ENCODE assay signal across 23 cellular contexts in genomic region chr14:85514487-85514886, GRCh38.
"Had no signal": no experiment of that assay in that cellular context is flagged by ENCODE, and none has a peak within 500 bp of the region (broad histone marks: within the 10 kb centered on the region; RNA-seq: fewer than 3 reads in every experiment).

No MANE protein-coding gene starts in this region.

- H3K27ac ChIP-seq: HL-60, SJSA1, SK-N-MC had no signal

- H3K27me3 ChIP-seq: SJSA1 had no signal

- H3K9me3 ChIP-seq: SJSA1 had no signal

- DNase-seq: Karpas-422, KG1, MM.1S, NCI-H1092 treated with DMSO at 0.1 percent for 48 hours, NCI-H1436, NCI-H187, NCI-H2029, NCI-H2081 treated with DMSO at 0.1 percent for 48 hours, NCI-H2171, NCI-H226, NCI-H446, NCI-H510A, NCI-H524 treated with DMSO at 0.1 percent for 48 hours, NCI-H69, NCI-H774, Right ventricle myocardium superior, RPMI8226, SIG-M5 had no signal

- H3K4me3 ChIP-seq: SJSA1, SK-N-MC had no signal

- FAIRE-seq: HTR-8/SVneo, RCC 7860 had no signal

- H3K36me3 ChIP-seq: SJSA1 had no signal
